Comparison of ENCODE assay signal across 13 cellular contexts in genomic region chr4:47577779-47578553, GRCh38.
DNase-seq lines count a peak whose midpoint lies in the region; ATAC-seq and TF ChIP-seq lines count a peak whose summit lies in the region.
"Had no signal": no experiment of that assay in that cellular context is flagged by ENCODE, and none has a peak within 500 bp of the region (broad histone marks: within the 10 kb centered on the region; RNA-seq: fewer than 3 reads in every experiment).

No MANE protein-coding gene starts in this region.

- H3K4me2 ChIP-seq in GM23248 (ENCODE audit: unreplicated experiment) (no peak overlapping the region), hepatocyte (no peak overlapping the region)

- H3K79me2 ChIP-seq in GM23248 (ENCODE audit: insufficient read depth) (no peaks in the 10 kb centered on the region), hepatocyte (no peaks in the 10 kb centered on the region)

- H3K27ac ChIP-seq in GM23248 (no peak overlapping the region), esophagus muscularis mucosa (replicated peaks in 1 of 4) (peak overlapping the region; percentile 68 to 76 (median 70)), stomach (peak overlapping the region in 4 of 5 donors; percentile 28 to 72 (median 63)), hepatocyte (no peak overlapping the region)
- H3K27ac ChIP-seq: HL-60, WERI-Rb-1 had no signal

- WGBS in GM23248 (ENCODE audit: low coverage in 1 of 2, low lambda C conversion rate in 2 of 2, missing lambda C conversion rate in 2 of 2), 2 experiments = 44 to 47% methylated on average over 7 of the region's 7 CpGs
- WGBS in esophagus muscularis mucosa = 46% methylated on average over 7 of the region's 7 CpGs
- 51 to 73% (median 70%) methylated on average over 7 of the region's 7 CpGs for WGBS in stomach, 5 donors
- 39% methylated on average over 7 of the region's 7 CpGs for WGBS in hepatocyte (ENCODE audit: low lambda C conversion rate, missing lambda C conversion rate)

- intact Hi-C loops in esophagus muscularis mucosa (cut with DNase I) (no loop called here), stomach (cut with DNase I; ENCODE audit: low total_unique reads) (no loop called here)

- TF ChIP-seq POLR2A in esophagus muscularis mucosa (IDR thresholded peaks at IDR 0.05; ENCODE audit: low read depth) (no peak), stomach (IDR thresholded peaks at IDR 0.05) (no peak)

- H3K9ac ChIP-seq in GM23248 = no peak overlapping the region

- no peaks in the 10 kb centered on the region for H3K9me2 ChIP-seq in GM23248 (ENCODE audit: insufficient read depth)
- H3K9me2 ChIP-seq in hepatocyte (replicated peaks; ENCODE audit: insufficient read depth) = no peaks in the 10 kb centered on the region

- no peaks in the 10 kb centered on the region for H3K27me3 ChIP-seq in GM23248 (replicated peaks; ENCODE audit: insufficient read depth)
- H3K27me3 ChIP-seq in esophagus muscularis mucosa = no peaks in the 10 kb centered on the region
- H3K27me3 ChIP-seq in stomach = no peaks in the 10 kb centered on the region
- no peaks in the 10 kb centered on the region for H3K27me3 ChIP-seq in hepatocyte

- H3K4me1 ChIP-seq in GM23248 (ENCODE audit: insufficient read depth) = no peaks in the 10 kb centered on the region
- H3K4me1 ChIP-seq in esophagus muscularis mucosa = peaks cover 0 to 11% (median 9%) of the 10 kb centered on the region in 4 donors
- no peaks in the 10 kb centered on the region for H3K4me1 ChIP-seq in stomach
- H3K4me1 ChIP-seq in hepatocyte (ENCODE audit: insufficient read depth) = no peaks in the 10 kb centered on the region

- H4K20me1 ChIP-seq in GM23248 (ENCODE audit: insufficient read depth) (no peaks in the 10 kb centered on the region), hepatocyte (ENCODE audit: insufficient read depth, poor library complexity, severe bottlenecking) (no peaks in the 10 kb centered on the region)

- H3K36me3 ChIP-seq in GM23248 (ENCODE audit: low read depth) (peaks cover 74% of the 10 kb centered on the region), esophagus muscularis mucosa (peaks cover 31 to 97% (median 48%) of the 10 kb centered on the region in 4 donors), stomach (peaks cover 2 to 97% (median 94%) of the 10 kb centered on the region in 4 donors), hepatocyte (replicated peaks; ENCODE audit: insufficient read depth, low read depth) (no peaks in the 10 kb centered on the region)
- H3K36me3 ChIP-seq: WERI-Rb-1 had no signal

- TF ChIP-seq CTCF in esophagus muscularis mucosa (IDR thresholded peaks at IDR 0.05) = no peak
- TF ChIP-seq CTCF in stomach (IDR thresholded peaks at IDR 0.05) = no peak
- no peak for TF ChIP-seq CTCF in hepatocyte (IDR thresholded peaks at IDR 0.05; ENCODE audit: poor library complexity)

- ATAC-seq in GM18907 (IDR thresholded peaks at IDR 0.05; ENCODE audit: unreplicated experiment) = no peak

- H3K4me3 ChIP-seq in GM23248 (no peak overlapping the region), esophagus muscularis mucosa (no peak overlapping the region), stomach (no peak overlapping the region), hepatocyte (no peak overlapping the region)

- DNase-seq in GM23248 (peak; percentile 14), esophagus muscularis mucosa (ENCODE audit: extremely low spot score) (no peak), lung microvascular endothelial cell (ENCODE audit: low read depth in 2 of 2) (peak; percentile 67 to 93), stomach (no peak), hepatocyte (ENCODE audit: low spot score) (no peak), superior temporal gyrus (ENCODE audit: extremely low spot score) (no peak), activated gamma-delta T cell (lab: John Stamatoyannopoulos, UW) (no peak)
- DNase-seq: MM.1S; stimulated activated CD4-positive, alpha-beta T cell treated with anti-CD3 and anti-CD28 coated beads, Interleukin-1b, Interleukin-23, amount 100 ng/mL, for 48 hours; stimulated activated naive CD4-positive, alpha-beta T cell; WERI-Rb-1 had no signal

- no peak overlapping the region for H2AFZ ChIP-seq in GM23248
- no peak overlapping the region for H2AFZ ChIP-seq in hepatocyte

- TF ChIP-seq EP300 in esophagus muscularis mucosa (IDR thresholded peaks at IDR 0.05) (no peak), stomach (IDR thresholded peaks at IDR 0.05) (no peak)

- in situ Hi-C loops in GM23248 (cut with MboI) = no loop called here

- H3K9me3 ChIP-seq in GM23248 (ENCODE audit: low read depth) (no peaks in the 10 kb centered on the region), esophagus muscularis mucosa (no peaks in the 10 kb centered on the region), stomach (no peaks in the 10 kb centered on the region), hepatocyte (ENCODE audit: low read depth) (no peaks in the 10 kb centered on the region)

- no peaks in the 10 kb centered on the region for H3F3A ChIP-seq in GM23248 (ENCODE audit: insufficient read depth)

Comparison
In these comparisons a context has a peak if more than half of its experiments do, and no peak if none do; other contexts are left out.
1. DNase-seq: peak in GM23248 (single experiment) and lung microvascular endothelial cell (2 of 2); none in esophagus muscularis mucosa (single experiment), stomach (single experiment), hepatocyte (single experiment), superior temporal gyrus (single experiment) and activated gamma-delta T cell (single experiment).
2. H3K27ac ChIP-seq: peak in esophagus muscularis mucosa (4 of 4) and stomach (4 of 5); none in GM23248 (single experiment) and hepatocyte (single experiment).